In genomic region chr20:36491901-36492617, GRCh38 we compare ENCODE assay signal across 8 cellular contexts.
DNase-seq lines count a peak whose midpoint lies in the region; TF ChIP-seq lines count a peak whose summit lies in the region.

No MANE protein-coding gene starts in this region.

- TF ChIP-seq CTCF in Loucy (conservative IDR thresholded peaks at IDR 0.05; ENCODE audit: low read length): no peak
- TF ChIP-seq CTCF in fibroblast of pulmonary artery (IDR thresholded peaks at IDR 0.05; ENCODE audit: low read length, missing control alignments): no peak

- peaks cover 12% of the 10 kb centered on the region; the same call in 1 of the 2 replicates for H3K79me2 ChIP-seq in Loucy (ENCODE audit: insufficient read depth, low read length)

- H3K4me1 ChIP-seq in BLaER1 treated with 17β-estradiol and CSF1 and Interleukin-3, amounts not matched to agents 10 nM and 100 nM: peaks cover 33 to 57% (median 48%) of the 10 kb centered on the region in 10 experiments
- peaks cover 20% of the 10 kb centered on the region for H3K4me1 ChIP-seq in Loucy (ENCODE audit: insufficient read depth, low read length, poor library complexity, severe bottlenecking)

- no peaks in the 10 kb centered on the region for H3K9me3 ChIP-seq in BLaER1 treated with 17β-estradiol and CSF1 and Interleukin-3, amounts not matched to agents 10 nM and 100 nM (replicated peaks in 1 of 11)
- H3K9me3 ChIP-seq in Loucy (ENCODE audit: insufficient read depth, low read depth, low read length): no peaks in the 10 kb centered on the region

- no peaks in the 10 kb centered on the region for H3K27me3 ChIP-seq in BLaER1 treated with 17β-estradiol and CSF1 and Interleukin-3, amounts not matched to agents 10 nM and 100 nM
- no peaks in the 10 kb centered on the region for H3K27me3 ChIP-seq in Loucy (ENCODE audit: insufficient read depth, low read length, poor library complexity, severe bottlenecking)

- peak overlapping the region; percentile 58 to 84 (median 75) for H3K4me2 ChIP-seq in BLaER1 treated with 17β-estradiol and CSF1 and Interleukin-3, amounts not matched to agents 10 nM and 100 nM
- H3K4me2 ChIP-seq in Loucy (ENCODE audit: low read depth, low read length, poor library complexity, severe bottlenecking): peak overlapping the region; percentile 67

- H2AFZ ChIP-seq in Loucy (ENCODE audit: low read length): peak overlapping the region; percentile 47; the same call in 1 of the 2 replicates

- no peaks in the 10 kb centered on the region for H3F3A ChIP-seq in Loucy (ENCODE audit: low read depth)

- H4K20me1 ChIP-seq in BLaER1 treated with 17β-estradiol and CSF1 and Interleukin-3, amounts not matched to agents 10 nM and 100 nM: peaks cover 75 to 100% (median 100%) of the 10 kb centered on the region in 11 experiments
- H4K20me1 ChIP-seq in Loucy (ENCODE audit: insufficient read depth, low read length, poor library complexity, severe bottlenecking): peaks cover 5% of the 10 kb centered on the region

- peaks cover 15 to 42% (median 24%) of the 10 kb centered on the region in 11 experiments for H3K36me3 ChIP-seq in BLaER1 treated with 17β-estradiol and CSF1 and Interleukin-3, amounts not matched to agents 10 nM and 100 nM
- H3K36me3 ChIP-seq in Loucy (ENCODE audit: insufficient read depth, low read length): peaks cover 4% of the 10 kb centered on the region; the same call in 1 of the 2 replicates

- H3K9ac ChIP-seq in BLaER1 treated with 17β-estradiol and CSF1 and Interleukin-3, amounts not matched to agents 10 nM and 100 nM: peak overlapping the region; percentile 9 to 63 (median 41); a peak in 17 of 22 replicates
- peak overlapping the region; percentile 65 for H3K9ac ChIP-seq in Loucy (ENCODE audit: low read depth, low read length, poor library complexity, severe bottlenecking)

- H3K9me2 ChIP-seq in Loucy (replicated peaks; ENCODE audit: low read depth, low read length): no peaks in the 10 kb centered on the region

- DNase-seq in activated T-cell treated with anti-CD3 and anti-CD28 coated beads for 4 hours (peak; percentile 32), fibroblast of pulmonary artery (ENCODE audit: low read depth) (peak; percentile 51), NCI-H187 (lab: John Stamatoyannopoulos, UW) (no peak), COLO829 (ENCODE audit: low spot score) (no peak), DMS79 (lab: John Stamatoyannopoulos, UW) (no peak)
- DNase-seq in stimulated activated CD4-positive, alpha-beta T cell treated with anti-CD3 and anti-CD28 coated beads, Interleukin-4, amount 100 ng/mL, for 1 hour: peak; percentile 33

- peak overlapping the region in 10 of 11 experiments; percentile 5 to 78 (median 63); a peak in 19 of 22 replicates for H3K27ac ChIP-seq in BLaER1 treated with 17β-estradiol and CSF1 and Interleukin-3, amounts not matched to agents 10 nM and 100 nM

- H3K4me3 ChIP-seq in BLaER1 treated with 17β-estradiol and CSF1 and Interleukin-3, amounts not matched to agents 10 nM and 100 nM: 0 out of 20 replicates have a peak overlapping the region, but pooled peaks of 1 of the 10 experiments have one; percentile 14
- H3K4me3 ChIP-seq in Loucy (ENCODE audit: low read length, poor library complexity, severe bottlenecking) (peak overlapping the region; percentile 49), fibroblast of pulmonary artery (replicated peaks; ENCODE audit: low read depth, low read length) (no peak overlapping the region)

Comparison
In these comparisons a context has a peak if more than half of its experiments do, and no peak if none do; other contexts are left out.
1. DNase-seq: peak in activated T-cell treated with anti-CD3 and anti-CD28 coated beads for 4 hours (single experiment), fibroblast of pulmonary artery (single experiment) and stimulated activated CD4-positive, alpha-beta T cell treated with anti-CD3 and anti-CD28 coated beads, Interleukin-4, amount 100 ng/mL, for 1 hour (single experiment); none in NCI-H187 (0 of 2), COLO829 (single experiment) and DMS79 (single experiment).